In the genomic region with DNA sequence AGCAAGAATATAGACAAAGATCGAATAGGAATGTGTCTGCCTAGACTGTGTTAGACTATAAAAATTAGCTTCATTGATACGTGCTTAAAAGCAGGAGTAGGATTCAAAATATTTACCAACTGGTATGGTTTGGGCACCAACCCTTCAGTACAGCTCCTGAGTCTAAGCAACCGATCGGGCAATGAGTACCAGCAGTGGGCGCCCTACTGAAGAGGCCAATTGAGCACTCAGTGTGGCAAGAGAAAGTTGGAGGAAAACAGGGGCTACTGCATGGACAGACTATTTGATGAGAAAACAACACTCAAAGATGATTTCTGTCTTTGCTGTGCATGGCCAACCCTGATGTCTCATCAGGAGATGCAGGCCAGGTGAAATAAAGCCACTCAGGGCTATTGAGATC, we compare ENCODE assay signal across 1 cellular context.
TF ChIP-seq lines count a peak whose summit lies in the region.

No MANE protein-coding gene starts in this region.

TF ChIP-seq in H1, 55 proteins besides CTCF, POLR2A, EP300 and RAD21:
- TF ChIP-seq NANOG (IDR thresholded peaks at IDR 0.05; ENCODE audit: insufficient read depth, low read depth, low read length, poor library complexity, severe bottlenecking) (peak; percentile 30), JUND (IDR thresholded peaks at IDR 0.05; ENCODE audit: low read length) (no peak)
